Comparison of ENCODE assay signal across 22 cellular contexts in the genomic region with DNA sequence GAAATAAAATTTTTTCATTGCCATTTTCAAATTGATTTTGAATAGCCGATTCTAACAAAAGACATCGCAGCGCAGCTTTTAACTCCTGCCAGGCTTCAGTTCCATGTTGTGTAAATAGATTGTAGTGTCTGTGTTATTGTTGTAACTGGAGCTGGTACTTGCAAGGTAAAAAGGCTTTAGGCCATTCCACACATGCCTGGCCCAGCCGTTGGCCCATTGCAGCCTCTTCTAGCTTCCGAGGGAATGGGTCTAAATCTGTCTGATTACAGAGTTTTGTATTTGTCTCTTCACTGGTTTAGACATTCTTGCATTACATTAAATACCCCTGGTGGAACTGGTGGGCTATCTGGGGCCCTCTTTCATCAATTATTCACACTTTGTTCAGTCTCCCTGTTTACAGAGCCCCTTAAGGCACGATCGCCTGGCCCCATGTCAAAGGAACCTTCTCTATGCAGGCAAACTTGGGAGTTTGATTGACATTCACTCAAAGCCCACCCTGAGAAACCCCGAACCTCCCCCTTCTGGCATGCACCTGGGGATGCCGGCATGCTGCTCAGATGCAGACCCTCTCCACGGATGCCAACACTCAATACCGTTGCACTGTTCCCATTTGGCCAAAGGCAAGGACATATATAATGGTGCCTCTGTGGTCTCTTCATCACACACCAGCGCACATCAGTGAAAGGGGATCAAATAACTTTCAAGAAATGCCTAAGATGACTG.
"Had no signal": no experiment of that assay in that cellular context is flagged by ENCODE, and none has a peak within 500 bp of the region (broad histone marks: within the 10 kb centered on the region; RNA-seq: fewer than 3 reads in every experiment).

No MANE protein-coding gene starts in this region.

- DNase-seq: activated CD4-positive, alpha-beta T cell treated with anti-CD3 and anti-CD28 coated beads, Interleukin-2, amount 10 ng/mL, durations not matched to agents 24 days and 14 days; activated CD8-positive, alpha-beta memory T cell treated with anti-CD3 and anti-CD28 coated beads, Interleukin-2, amount 10 ng/mL, durations not matched to agents 7 days and 5 days; activated CD8-positive, alpha-beta T cell treated with anti-CD3 and anti-CD28 coated beads for 36 hours; activated gamma-delta T cell treated with Interleukin-2 at 50 U/mL for 16 hours; activated T-cell treated with anti-CD3 and anti-CD28 coated beads for 4 hours; brain microvascular endothelial cell; caudate nucleus; effector CD4-positive, alpha-beta T cell; foreskin fibroblast; kidney; lower lobe of right lung; naive B cell; stimulated activated CD4-positive, alpha-beta T cell treated with anti-CD3 and anti-CD28 coated beads, Interleukin-2, amount 100 ng/mL, for 48 hours; stimulated activated CD8-positive, alpha-beta memory T cell treated with anti-CD3 and anti-CD28 coated beads, Interleukin-4, amount 100 ng/mL, for 48 hours; stimulated activated naive CD4-positive, alpha-beta T cell; testis; trophoblast cell; uterus had no signal

- H3K27me3 ChIP-seq: adrenal gland, ascending aorta, brain microvascular endothelial cell, testis, uterus had no signal

- H3K36me3 ChIP-seq: adrenal gland, ascending aorta, brain microvascular endothelial cell, lower lobe of right lung, uterus had no signal

- H3K4me1 ChIP-seq: adrenal gland, ascending aorta, lower lobe of right lung, testis, uterus had no signal

- ATAC-seq: activated CD4-positive, CD25-positive, alpha-beta regulatory T cell treated with anti-CD3 and anti-CD28 coated beads, Interleukin-2, amount 50 U/mL, for 24 hours; activated CD8-positive, alpha-beta memory T cell treated with anti-CD3 and anti-CD28 coated beads, Interleukin-2, amount 10 ng/mL, durations not matched to agents 7 days and 5 days; activated CD8-positive, alpha-beta T cell treated with anti-CD3 and anti-CD28 coated beads for 36 hours; left lobe of liver; lower lobe of right lung had no signal

- H3K27ac ChIP-seq: adrenal gland, ascending aorta, brain microvascular endothelial cell, lower lobe of right lung, testis, uterus had no signal

- H3K4me3 ChIP-seq: adrenal gland, ascending aorta, lower lobe of right lung, testis, uterus had no signal
